In the genomic region with DNA sequence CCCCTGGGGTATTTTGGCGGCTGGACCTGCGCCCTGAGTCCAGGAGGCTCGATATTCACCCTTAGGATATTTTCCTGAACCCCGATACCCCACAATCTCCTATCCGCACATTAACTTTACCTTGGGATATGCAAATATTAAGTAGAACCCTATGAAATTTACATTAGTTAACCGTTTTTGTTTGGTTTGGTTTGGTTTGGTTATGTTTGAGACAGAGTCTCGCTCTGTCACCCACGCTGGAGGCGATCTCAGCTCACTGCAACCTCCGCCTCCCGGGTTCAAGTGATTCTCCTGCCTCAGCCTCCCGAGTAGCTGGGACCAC, we compare ENCODE assay signal across 11 cellular contexts. TPM values are rescaled to one million over a fixed set of nuclear protein-coding genes. Genes with fewer than 3 reads are reported as not detected.
DNase-seq lines count a peak whose midpoint lies in the region; ATAC-seq and TF ChIP-seq lines count a peak whose summit lies in the region.
"Had no signal": no experiment of that assay in that cellular context is flagged by ENCODE, and none has a peak within 500 bp of the region (broad histone marks: within the 10 kb centered on the region; RNA-seq: fewer than 3 reads in every experiment).

No MANE protein-coding gene starts in this region.

- POLR2A ChIA-PET in IMR-90 (lab: Charles Lee; ENCODE audit: unreplicated experiment): no interaction called here

- in situ Hi-C loops in IMR-90 (cut with MboI; ENCODE audit: low sequenced_read_pairs): no loop called here

- H3K14ac ChIP-seq in IMR-90 (replicated peaks; ENCODE audit: low read depth, low read length): no peak overlapping the region

- H3K9me1 ChIP-seq in IMR-90 (ENCODE audit: insufficient read depth, low read length): peaks cover 3% of the 10 kb centered on the region; the same call in 1 of the 2 replicates

- CTCF ChIA-PET in IMR-90 (lab: Yijun Ruan, JAX): interaction anchor here (1.4 kb wide), 1 partner anchor 51 kb away, joined by 8 read pairs; no protein-coding TSS in a partner anchor

- H3K4me3 ChIP-seq in IMR-90 (ENCODE audit: insufficient read depth, low read depth, low read length): no peak overlapping the region
- peak overlapping the region; percentile 3 to 65 (median 43) for H3K4me3 ChIP-seq in breast epithelium

- no peaks in the 10 kb centered on the region for H3K79me1 ChIP-seq in IMR-90 (ENCODE audit: low read depth in 1 of 2, low read length in 2 of 2)

- no peak overlapping the region for H4K91ac ChIP-seq in IMR-90 (ENCODE audit: insufficient read depth, low read depth, low read length)

- intact Hi-C loops in IMR-90 (cut with micrococcal nuclease): loop anchor here (1.0 kb wide), 2 partner anchors 51 to 117 kb away; no protein-coding TSS in a partner anchor
- intact Hi-C loops in breast epithelium (cut with DNase I; ENCODE audit: low total_unique reads): no loop called here
- intact Hi-C loops in Right ventricle myocardium inferior (cut with DNase I): loop anchor here (1.0 kb wide), 1 partner anchor 51 kb away; no protein-coding TSS in a partner anchor

- no peak overlapping the region for H2BK20ac ChIP-seq in IMR-90 (ENCODE audit: low read depth, low read length)

- H3K4ac ChIP-seq in IMR-90 (ENCODE audit: low read depth, low read length): no peak overlapping the region

- H3K23ac ChIP-seq in IMR-90 (ENCODE audit: low read depth, low read length): no peak overlapping the region

- peaks cover 18% of the 10 kb centered on the region for H3K27me3 ChIP-seq in IMR-90 (ENCODE audit: control insufficient read depth, insufficient read depth, low read length)
- H3K27me3 ChIP-seq in breast epithelium: peaks cover 0 to 17% of the 10 kb centered on the region in 2 donors

- H3K4me1 ChIP-seq in IMR-90 (ENCODE audit: control insufficient read depth, insufficient read depth, low read length) (no peaks in the 10 kb centered on the region; the same call in 1 of the 2 replicates), breast epithelium (no peaks in the 10 kb centered on the region)

- peaks cover 38% of the 10 kb centered on the region for H3K27me3 Mint-ChIP-seq in nephron (ENCODE audit: low read depth)

- no peaks in the 10 kb centered on the region for H4K20me1 ChIP-seq in IMR-90 (ENCODE audit: insufficient read depth, low read length)

- H2BK120ac ChIP-seq in IMR-90 (ENCODE audit: low read depth, low read length): no peak overlapping the region

- peak overlapping the region in 2 of 3 experiments; percentile 12 to 35 for H3K4me3 Mint-ChIP-seq in nephron
- H3K4me3 Mint-ChIP-seq: activated CD4-positive, alpha-beta T cell treated with anti-CD3 and anti-CD28 coated beads, Interleukin-2, amount 10 ng/mL, durations not matched to agents 7 days and 5 days had no signal

- no peak overlapping the region for H3K9ac ChIP-seq in IMR-90 (ENCODE audit: low read depth, low read length)

- WGBS in IMR-90 (ENCODE audit: extremely low coverage in 2 of 2, insufficient read length in 1 of 2), 2 experiments: no CpG with 5 or more reads among the region's 12 CpGs

- peak; percentile 49; the same call in 1 of the 2 replicates for TF ChIP-seq CTCF in C4-2B (conservative IDR thresholded peaks at IDR 0.05)
- TF ChIP-seq CTCF in IMR-90 (conservative IDR thresholded peaks at IDR 0.05; ENCODE audit: low read depth, low read length): no peak
- no peak for TF ChIP-seq CTCF in breast epithelium (IDR thresholded peaks at IDR 0.05)
- TF ChIP-seq CTCF in nephron (IDR thresholded peaks at IDR 0.05; ENCODE audit: unreplicated experiment in 3 of 3): peak in 1 of 3 experiments; percentile 32

- no peak overlapping the region for H4K8ac ChIP-seq in IMR-90 (ENCODE audit: low read depth in 2 of 2, low read length in 2 of 2)

- H3K18ac ChIP-seq in IMR-90 (ENCODE audit: low read depth, low read length): no peak overlapping the region

- H2AK5ac ChIP-seq in IMR-90 (ENCODE audit: low read depth, low read length): no peak overlapping the region

- no peak overlapping the region for H2BK15ac ChIP-seq in IMR-90 (ENCODE audit: low read depth, low read length)

- H3K56ac ChIP-seq in IMR-90 (ENCODE audit: extremely low read depth, insufficient read depth, low read length): no peak overlapping the region

- H3K9me3 ChIP-seq in IMR-90 (ENCODE audit: control insufficient read depth, insufficient read depth, low read length) (no peaks in the 10 kb centered on the region), breast epithelium (no peaks in the 10 kb centered on the region)

- ATAC-seq in IMR-90 (ENCODE audit: low read depth) (no peak), Right ventricle myocardium inferior (no peak), HG02885 (IDR thresholded peaks at IDR 0.05; ENCODE audit: poor library complexity, unreplicated experiment) (no peak)

- DNase-seq in IMR-90: no peak
- no peak for DNase-seq in breast epithelium (ENCODE audit: low spot score in 2 of 2)
- no peak for DNase-seq in Right ventricle myocardium inferior (ENCODE audit: missing footprints)
- no peak for DNase-seq in CD1c-positive myeloid dendritic cell (ENCODE audit: extremely low spot score)
- no peak for DNase-seq in AG08396 (ENCODE audit: low spot score)

- no peaks in the 10 kb centered on the region for H3K4me1 Mint-ChIP-seq in nephron
- H3K4me1 Mint-ChIP-seq: activated CD4-positive, alpha-beta T cell treated with anti-CD3 and anti-CD28 coated beads, Interleukin-2, amount 10 ng/mL, durations not matched to agents 7 days and 5 days had no signal

- peak overlapping the region; percentile 80 for H2AFZ ChIP-seq in IMR-90 (replicated peaks; ENCODE audit: low read length, poor library complexity)

- H3K36me3 ChIP-seq in IMR-90 (ENCODE audit: control insufficient read depth, insufficient read depth, low read length): no peaks in the 10 kb centered on the region
- H3K36me3 ChIP-seq in breast epithelium: no peaks in the 10 kb centered on the region

- dilution Hi-C loops in IMR-90 (cut with HindIII; ENCODE audit: low sequenced_read_pairs, unreplicated experiment): no loop called here

- no TSS peak for BruUV-seq in IMR-90 (replicated peaks; lab: Mats Ljungman, UMichigan)

- TF ChIP-seq POLR2A in IMR-90 (IDR thresholded peaks at IDR 0.05; ENCODE audit: low read depth, low read length): no peak
- TF ChIP-seq POLR2A in breast epithelium (IDR thresholded peaks at IDR 0.05): no peak

- no peak for TF ChIP-seq RAD21 in IMR-90 (IDR thresholded peaks at IDR 0.05; ENCODE audit: low read length)

- H3K9me3 Mint-ChIP-seq in nephron: no peaks in the 10 kb centered on the region
- H3K9me3 Mint-ChIP-seq: activated CD4-positive, alpha-beta T cell treated with anti-CD3 and anti-CD28 coated beads, Interleukin-2, amount 10 ng/mL, durations not matched to agents 7 days and 5 days had no signal

- H3K27ac Mint-ChIP-seq in nephron: no peak overlapping the region
- H3K27ac Mint-ChIP-seq: activated CD4-positive, alpha-beta T cell treated with anti-CD3 and anti-CD28 coated beads, Interleukin-2, amount 10 ng/mL, durations not matched to agents 7 days and 5 days had no signal

- no peak overlapping the region for H4K5ac ChIP-seq in IMR-90 (ENCODE audit: low read depth, low read length)

- H3K4me2 ChIP-seq in IMR-90 (ENCODE audit: low read depth, low read length): peak overlapping the region; percentile 46; the same call in 1 of the 2 replicates

- H3K27ac ChIP-seq in C4-2B (no peak overlapping the region; the same call in 1 of the 2 replicates), IMR-90 (ENCODE audit: insufficient read depth, low read length) (no peak overlapping the region), breast epithelium (no peak overlapping the region)

- no peak overlapping the region for H2BK5ac ChIP-seq in IMR-90 (ENCODE audit: low read depth, low read length, poor library complexity, severe bottlenecking)

- no peaks in the 10 kb centered on the region for H3K36me3 Mint-ChIP-seq in nephron (ENCODE audit: low read depth)

- H2AK9ac ChIP-seq in IMR-90 (replicated peaks; ENCODE audit: low read depth, low read length, poor library complexity): peak overlapping the region; percentile 44

TF ChIP-seq in IMR-90, 13 proteins besides CTCF, POLR2A, EP300 and RAD21 (continues in another document):
- TF ChIP-seq CHD1 (IDR thresholded peaks at IDR 0.05; ENCODE audit: low read depth, low read length) (no peak), MAZ (IDR thresholded peaks at IDR 0.05; ENCODE audit: borderline replicate concordance, low read depth, low read length) (no peak), MAFK (IDR thresholded peaks at IDR 0.05; ENCODE audit: low read depth, low read length) (no peak)
- TF ChIP-seq, protein P1, sequence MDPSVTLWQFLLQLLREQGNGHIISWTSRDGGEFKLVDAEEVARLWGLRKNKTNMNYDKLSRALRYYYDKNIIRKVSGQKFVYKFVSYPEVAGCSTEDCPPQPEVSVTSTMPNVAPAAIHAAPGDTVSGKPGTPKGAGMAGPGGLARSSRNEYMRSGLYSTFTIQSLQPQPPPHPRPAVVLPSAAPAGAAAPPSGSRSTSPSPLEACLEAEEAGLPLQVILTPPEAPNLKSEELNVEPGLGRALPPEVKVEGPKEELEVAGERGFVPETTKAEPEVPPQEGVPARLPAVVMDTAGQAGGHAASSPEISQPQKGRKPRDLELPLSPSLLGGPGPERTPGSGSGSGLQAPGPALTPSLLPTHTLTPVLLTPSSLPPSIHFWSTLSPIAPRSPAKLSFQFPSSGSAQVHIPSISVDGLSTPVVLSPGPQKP (IDR thresholded peaks at IDR 0.05; ENCODE audit: borderline replicate concordance, low read depth, low read length): no peak

RNA-seq across cellular contexts. Expression of a gene that starts 9.3 kb away (rescaled TPM):
- total RNA-seq in IMR-90 (2012; rRNA removed) (0.28 and 0.54 TPM in 2 replicates), breast epithelium (1 to 10 TPM in 2 of 3 donors, under 1 TPM in 1; 0.16 to 5.2 (median 4.7) TPM), Right ventricle myocardium inferior (0.68 TPM)
- 0.92 and 0.99 TPM in 2 replicates for polyA plus RNA-seq in IMR-90 (2012; rRNA removed)
- polyA plus RNA-seq in IMR-90 (2012; cell fraction: cytosol; rRNA removed): 0.73 and 1.1 TPM in 2 replicates
- polyA plus RNA-seq in IMR-90 (2012; cell fraction: nucleus; rRNA removed; ENCODE audit: low replicate concordance): 0.42 and 0.74 TPM in 2 replicates

RNA-seq across cellular contexts. Expression of a gene that starts 19.7 kb away (rescaled TPM):
- total RNA-seq in IMR-90 (2012; rRNA removed) (36.6 and 42.5 TPM in 2 replicates), breast epithelium (10 to 100 TPM; 28.6 to 80.8 (median 41.0) TPM), Right ventricle myocardium inferior (21.5 TPM)
- 30.7 and 34.4 TPM in 2 replicates for polyA plus RNA-seq in IMR-90 (2012; rRNA removed)
- 31.0 and 46.5 TPM in 2 replicates for polyA plus RNA-seq in IMR-90 (2012; cell fraction: cytosol; rRNA removed)
- 15.8 and 29.9 TPM in 2 replicates for polyA plus RNA-seq in IMR-90 (2012; cell fraction: nucleus; rRNA removed; ENCODE audit: low replicate concordance)

RNA-seq across cellular contexts. Expression of a gene that starts 41.4 kb away (rescaled TPM):
- total RNA-seq in IMR-90 (2012; rRNA removed) (not detected in 2 replicates), breast epithelium (under 1 TPM in 2 of 3 donors, not detected in 1; 0.88 to 0.98 TPM), Right ventricle myocardium inferior (not detected)
- polyA plus RNA-seq in IMR-90 (2012; rRNA removed): not detected in 2 replicates
- 0.04 and 0.26 TPM in 2 replicates for polyA plus RNA-seq in IMR-90 (2012; cell fraction: cytosol; rRNA removed)
- polyA plus RNA-seq in IMR-90 (2012; cell fraction: nucleus; rRNA removed; ENCODE audit: low replicate concordance): 0.29 TPM in 1 of 2 replicates, not detected in the other
- total RNA-seq: activated CD4-positive, alpha-beta T cell treated with anti-CD3 and anti-CD28 coated beads, Interleukin-2, amount 10 ng/mL, durations not matched to agents 7 days and 5 days; frontal cortex; SK-MEL-5 had no signal

RNA-seq across cellular contexts. Expression of a gene that starts 52.8 kb away (rescaled TPM):
- total RNA-seq in IMR-90 (2012; rRNA removed) (not detected in 2 replicates), breast epithelium (not detected), Right ventricle myocardium inferior (not detected)
- polyA plus RNA-seq in IMR-90 (2012; rRNA removed): not detected in 2 replicates
- polyA plus RNA-seq in IMR-90 (2012; cell fraction: cytosol; rRNA removed): not detected in 2 replicates
- not detected in 2 replicates for polyA plus RNA-seq in IMR-90 (2012; cell fraction: nucleus; rRNA removed; ENCODE audit: low replicate concordance)
- total RNA-seq: activated CD4-positive, alpha-beta T cell treated with anti-CD3 and anti-CD28 coated beads, Interleukin-2, amount 10 ng/mL, durations not matched to agents 7 days and 5 days; frontal cortex; SK-MEL-5 had no signal
